In the genomic region with DNA sequence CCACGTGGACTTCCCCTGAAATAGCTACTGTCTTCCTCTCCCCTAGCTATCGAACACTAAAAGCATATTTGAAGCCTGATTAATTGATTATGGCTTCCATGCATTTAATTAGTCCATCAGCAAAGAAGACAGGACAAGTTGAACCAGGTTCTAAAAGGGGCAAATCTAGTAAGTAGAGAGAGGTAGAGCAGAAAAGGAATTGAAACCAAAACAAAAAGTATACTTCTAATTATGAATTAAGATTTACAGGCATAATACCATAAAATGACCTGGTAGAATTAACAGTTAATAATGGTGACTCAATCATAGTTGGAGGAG, we compare ENCODE assay signal across 8 cellular contexts. TPM values are rescaled to one million over a fixed set of nuclear protein-coding genes. Genes with fewer than 3 reads are reported as not detected.
DNase-seq lines count a peak whose midpoint lies in the region; ATAC-seq and TF ChIP-seq lines count a peak whose summit lies in the region.

No MANE protein-coding gene starts in this region.

- intact Hi-C loops in dendritic cell treated with granulocyte-macrophage colony-stimulating factor and Interleukin-4, amounts not matched to agents 40 ng/mL and 50 ng/mL, for 4 days (cut with micrococcal nuclease): loop anchor here (2.0 to 10.0 kb wide), 4 partner anchors 247 to 711 kb away; a partner anchor contains a TSS
- intact Hi-C loops in ovary (cut with DNase I): loop anchor here in 2 of 4 donors (5.0 to 10.0 kb wide), 3 partner anchors 228 to 431 kb away; a partner anchor contains a TSS

- TF ChIP-seq CTCF in GM12864 (IDR thresholded peaks at IDR 0.05; ENCODE audit: low read depth, low read length, missing control alignments) (no peak), ovary (IDR thresholded peaks at IDR 0.05) (no peak), foreskin keratinocyte (conservative IDR thresholded peaks at IDR 0.05) (no peak), omental fat pad (IDR thresholded peaks at IDR 0.05) (no peak)

- TF ChIP-seq POLR2A in ovary (IDR thresholded peaks at IDR 0.05): no peak

- H3K4me3 ChIP-seq in GM12864 (ENCODE audit: low read depth, low read length): peak overlapping the region; percentile 88
- peak overlapping the region; percentile 82 for H3K4me3 ChIP-seq in HUES6 (ENCODE audit: low read depth, low read length)
- H3K4me3 ChIP-seq in ovary: peak overlapping the region; percentile 88

- no peaks in the 10 kb centered on the region for H3K36me3 ChIP-seq in HUES6 (ENCODE audit: control insufficient read depth, insufficient read depth, low read length)
- no peaks in the 10 kb centered on the region for H3K36me3 ChIP-seq in ovary

- peak overlapping the region; percentile 87 for H3K27ac Mint-ChIP-seq in dendritic cell treated with granulocyte-macrophage colony-stimulating factor and Interleukin-4, amounts not matched to agents 40 ng/mL and 50 ng/mL, for 4 days

- H3K36me3 Mint-ChIP-seq in dendritic cell treated with granulocyte-macrophage colony-stimulating factor and Interleukin-4, amounts not matched to agents 40 ng/mL and 50 ng/mL, for 4 days (ENCODE audit: low read depth): peaks cover 12% of the 10 kb centered on the region

- DNase-seq in GM12864 (ENCODE audit: low read depth) (no peak), ovary (no peak), foreskin keratinocyte (no peak), cerebellar nuclear complex (lab: John Stamatoyannopoulos, UW) (no peak), omental fat pad (ENCODE audit: low spot score) (no peak)
- DNase-seq in central memory CD4-positive, alpha-beta T cell: no peak

- no peaks in the 10 kb centered on the region for H3K27me3 Mint-ChIP-seq in dendritic cell treated with granulocyte-macrophage colony-stimulating factor and Interleukin-4, amounts not matched to agents 40 ng/mL and 50 ng/mL, for 4 days

- H3K4me1 ChIP-seq in HUES6 (ENCODE audit: control insufficient read depth, insufficient read depth, low read length) (peaks cover 12% of the 10 kb centered on the region), ovary (ENCODE audit: insufficient read depth) (peaks cover 1% of the 10 kb centered on the region), foreskin keratinocyte (peaks cover 6% of the 10 kb centered on the region)

- peak overlapping the region; percentile 90 for H3K4me3 Mint-ChIP-seq in dendritic cell treated with granulocyte-macrophage colony-stimulating factor and Interleukin-4, amounts not matched to agents 40 ng/mL and 50 ng/mL, for 4 days

- no peak for TF ChIP-seq EP300 in ovary (IDR thresholded peaks at IDR 0.05)

- 1 to 2% (median 2%) methylated on average over 2 of the region's 2 CpGs for WGBS in ovary, 3 donors

- H3K27ac ChIP-seq in HUES6 (ENCODE audit: low read depth, low read length) (no peak overlapping the region), ovary (peak overlapping the region in 1 of 2 donors; percentile 93), foreskin keratinocyte (no peak overlapping the region)

- no peak overlapping the region for H3K9ac ChIP-seq in HUES6 (ENCODE audit: low read length)

- H3K27me3 ChIP-seq in HUES6 (ENCODE audit: control insufficient read depth, insufficient read depth, low read length): peaks cover 9% of the 10 kb centered on the region
- no peaks in the 10 kb centered on the region for H3K27me3 ChIP-seq in ovary
- no peaks in the 10 kb centered on the region for H3K27me3 ChIP-seq in foreskin keratinocyte

- H3K9me3 ChIP-seq in HUES6 (ENCODE audit: control insufficient read depth, insufficient read depth, low read depth, low read length) (peaks cover 3% of the 10 kb centered on the region; the same call in 1 of the 2 replicates), ovary (no peaks in the 10 kb centered on the region)

- ATAC-seq in foreskin keratinocyte (no peak), omental fat pad (ENCODE audit: low FRiP score) (no peak)

- H3K4me1 Mint-ChIP-seq in dendritic cell treated with granulocyte-macrophage colony-stimulating factor and Interleukin-4, amounts not matched to agents 40 ng/mL and 50 ng/mL, for 4 days (ENCODE audit: low read depth): peaks cover 23% of the 10 kb centered on the region

- no peaks in the 10 kb centered on the region for H3K9me3 Mint-ChIP-seq in dendritic cell treated with granulocyte-macrophage colony-stimulating factor and Interleukin-4, amounts not matched to agents 40 ng/mL and 50 ng/mL, for 4 days

RNA-seq across cellular contexts. Expression of a gene that starts 0.4 kb away (rescaled TPM):
- total RNA-seq in ovary (10 to 100 TPM; 18.8 to 62.7 (median 21.0) TPM), foreskin keratinocyte (19.2 and 20.1 TPM in 2 replicates), omental fat pad (100 to 1,000 TPM in 1 of 4 donors, 10 to 100 TPM in 3; 69.5 to 119 (median 89.8) TPM)
- polyA plus RNA-seq in ovary (10 to 100 TPM; 20.2 to 44.8 TPM), foreskin keratinocyte (17.9 and 18.1 TPM in 2 replicates)
